1 cellular context compared by ENCODE assay signal in genomic region chr5:37714756-37715155, GRCh38.
TF ChIP-seq lines count a peak whose summit lies in the region.

No MANE protein-coding gene starts in this region.

TF ChIP-seq in HepG2, 621 proteins besides CTCF, POLR2A, EP300 and RAD21:
- TF ChIP-seq KLF16 (CRISPR knock-in tag; IDR thresholded peaks at IDR 0.05) (no peak), RFXANK (CRISPR knock-in tag; IDR thresholded peaks at IDR 0.05) (no peak), MXD3 (CRISPR knock-in tag; IDR thresholded peaks at IDR 0.05) (no peak), E2F2 (CRISPR knock-in tag; IDR thresholded peaks at IDR 0.05; ENCODE audit: borderline replicate concordance) (no peak), KIAA2018 (CRISPR knock-in tag; IDR thresholded peaks at IDR 0.05; ENCODE audit: borderline replicate concordance) (no peak)
TF ChIP-seq in HepG2: peak in this region for 0.
